In genomic region chr5:120817044-120817985, GRCh38 we compare ENCODE assay signal across 9 cellular contexts.
DNase-seq lines count a peak whose midpoint lies in the region; ATAC-seq, FAIRE-seq and TF ChIP-seq lines count a peak whose summit lies in the region.
"Had no signal": no experiment of that assay in that cellular context is flagged by ENCODE, and none has a peak within 500 bp of the region (broad histone marks: within the 10 kb centered on the region; RNA-seq: fewer than 3 reads in every experiment).

No MANE protein-coding gene starts in this region.

- TF ChIP-seq RAD21 in GM12878 (IDR thresholded peaks at IDR 0.05; ENCODE audit: insufficient read depth, low read depth, low read length), result peak; percentile 30

- ATAC-seq in GM12878, result peak; percentile 70

- FAIRE-seq in GM12878 (lab: Jason Lieb, UNC), result no peak

- H2AFZ ChIP-seq in Karpas-422 (ENCODE audit: low read length) (no peak overlapping the region), GM12878 (ENCODE audit: control insufficient read depth, low read depth, low read length) (no peak overlapping the region)

- SMC1A ChIA-PET in GM12878 (lab: Charles Lee; ENCODE audit: uncharacterized antibody, unreplicated experiment), result interaction anchor here (0.6 to 1.4 kb wide), 2 partner anchors 9 to 11 kb away, joined by 4 read pairs; no protein-coding TSS in a partner anchor

- 59% methylated on average over 12 of the region's 12 CpGs for WGBS in GM12878 (ENCODE audit: insufficient coverage, insufficient replicate concordance, low lambda C conversion rate, missing lambda C conversion rate)
- no CpG with 5 or more reads among the region's 12 CpGs for WGBS in mesendoderm (ENCODE audit: extremely low coverage, insufficient coverage, low lambda C conversion rate)

- no peak overlapping the region for H4K8ac ChIP-seq in mesendoderm (ENCODE audit: low read depth, low read length)

- H3K9me3 ChIP-seq in Karpas-422 (ENCODE audit: low read length), result peaks cover 35% of the 10 kb centered on the region
- no peaks in the 10 kb centered on the region for H3K9me3 ChIP-seq in GM12878 (replicated peaks; ENCODE audit: control insufficient read depth, insufficient read depth, low read length)

- no peak overlapping the region for H3K56ac ChIP-seq in mesendoderm (ENCODE audit: low read length)

- H3K4me2 ChIP-seq in Karpas-422 (ENCODE audit: low read depth, low read length, poor library complexity, severe bottlenecking) (no peak overlapping the region), GM12878 (ENCODE audit: control insufficient read depth, insufficient read depth) (no peak overlapping the region), mesendoderm (ENCODE audit: low read length) (no peak overlapping the region)

- DNase-seq in GM06990 (ENCODE audit: extremely low read depth, insufficient read length), result no peak
- peak; percentile 41 for DNase-seq in Karpas-422
- DNase-seq in GM12878 (ENCODE audit: low read depth, low spot score), result no peak
- DNase-seq in mesendoderm, result peak; percentile 54
- DNase-seq in NCI-H2171 (lab: John Stamatoyannopoulos, UW), result no peak
- no peak for DNase-seq in T-helper 9 cell
- no peak for DNase-seq in NCI-H1105 (lab: John Stamatoyannopoulos, UW)
- no peak for DNase-seq in activated naive CD4-positive, alpha-beta T cell treated with Interleukin-2 at 50 U/mL for 16 hours

- H3K79me1 ChIP-seq in mesendoderm (ENCODE audit: low read length), result no peaks in the 10 kb centered on the region

- no peak overlapping the region for H3K4ac ChIP-seq in mesendoderm (ENCODE audit: low read depth, low read length)

- H3K9me2 ChIP-seq in Karpas-422 (replicated peaks; ENCODE audit: insufficient read depth, low read length), result no peaks in the 10 kb centered on the region

- H3K36me3 ChIP-seq in GM06990 (ENCODE audit: control insufficient read depth, insufficient read depth, low read length), result no peaks in the 10 kb centered on the region
- no peaks in the 10 kb centered on the region for H3K36me3 ChIP-seq in Karpas-422 (ENCODE audit: insufficient read depth, low read length)
- no peaks in the 10 kb centered on the region for H3K36me3 ChIP-seq in GM12878 (ENCODE audit: control insufficient read depth in 2 of 2, insufficient read depth in 2 of 2, low read length in 1 of 2)
- no peaks in the 10 kb centered on the region for H3K36me3 ChIP-seq in mesendoderm (ENCODE audit: control insufficient read depth, insufficient read depth, low read length)

- in situ Hi-C loops in GM12878 (cut with MboI), result no loop called here

- no TSS peak for BruUV-seq in GM12878 (replicated peaks; lab: Mats Ljungman, UMichigan)

- no peaks in the 10 kb centered on the region for H3K79me2 ChIP-seq in Karpas-422 (ENCODE audit: low read length)
- no peaks in the 10 kb centered on the region for H3K79me2 ChIP-seq in GM12878 (ENCODE audit: control insufficient read depth, insufficient read depth, low read length)
- H3K79me2 ChIP-seq in mesendoderm (ENCODE audit: control insufficient read depth, insufficient read depth, low read length), result no peaks in the 10 kb centered on the region

- no peak overlapping the region for H3K9ac ChIP-seq in Karpas-422 (ENCODE audit: low read length)
- no peak overlapping the region for H3K9ac ChIP-seq in GM12878 (ENCODE audit: control insufficient read depth, insufficient read depth, low read length)
- H3K9ac ChIP-seq in mesendoderm (ENCODE audit: low read length), result no peak overlapping the region

- no peaks in the 10 kb centered on the region for H3K4me1 ChIP-seq in Karpas-422 (ENCODE audit: low read length)
- H3K4me1 ChIP-seq in GM12878 (ENCODE audit: control insufficient read depth, insufficient read depth, low read length), result no peaks in the 10 kb centered on the region
- no peaks in the 10 kb centered on the region for H3K4me1 ChIP-seq in mesendoderm (ENCODE audit: control insufficient read depth, low read depth, low read length)

- H4K5ac ChIP-seq in mesendoderm (ENCODE audit: low read length), result no peak overlapping the region

- intact Hi-C loops in GM12878 (cut with micrococcal nuclease; ENCODE audit: unreplicated experiment), result no loop called here

- no peak for TF ChIP-seq EP300 in GM12878 (IDR thresholded peaks at IDR 0.05; ENCODE audit: borderline replicate concordance in 1 of 2, control insufficient read depth in 1 of 2, low read depth in 2 of 2, low read length in 2 of 2)

- no peak overlapping the region for H3K23ac ChIP-seq in mesendoderm (ENCODE audit: low read length)

- peak; percentile 26 for TF ChIP-seq CTCF in GM06990 (IDR thresholded peaks at IDR 0.05; ENCODE audit: insufficient read depth, low read length, poor library complexity, severe bottlenecking)
- peak; percentile 12 to 30 (median 14); a peak in 3 of 6 replicates for TF ChIP-seq CTCF in GM12878 (IDR thresholded peaks at IDR 0.05 in 2 of 3, conservative IDR thresholded peaks at IDR 0.05 in 1 of 3; ENCODE audit: control insufficient read depth in 2 of 3, extremely low read depth in 1 of 3, insufficient read depth in 1 of 3, low read depth in 3 of 3, low read length in 3 of 3)

- H3K27ac ChIP-seq in Karpas-422 (ENCODE audit: low read length) (no peak overlapping the region), GM12878 (ENCODE audit: control insufficient read depth, insufficient read depth) (no peak overlapping the region), mesendoderm (ENCODE audit: low read depth, low read length) (no peak overlapping the region)
- H3K27ac ChIP-seq: HL-60 had no signal

- no peak overlapping the region for H2AK5ac ChIP-seq in mesendoderm (ENCODE audit: low read length)

- H3K4me3 ChIP-seq in GM06990 (replicated peaks; ENCODE audit: low read depth, low read length) (no peak overlapping the region), Karpas-422 (ENCODE audit: low read length) (no peak overlapping the region), GM12878 (no peak overlapping the region), mesendoderm (ENCODE audit: low read length) (no peak overlapping the region)

- H2BK120ac ChIP-seq in mesendoderm (ENCODE audit: low read depth, low read length), result no peak overlapping the region

- no peak overlapping the region for H2BK5ac ChIP-seq in mesendoderm (ENCODE audit: low read length)

- RAD21 ChIA-PET in GM12878 (lab: Charles Lee; ENCODE audit: unreplicated experiment), result no interaction called here

- no peak overlapping the region for H3K18ac ChIP-seq in mesendoderm (ENCODE audit: low read length)

- H4K20me1 ChIP-seq in Karpas-422 (ENCODE audit: insufficient read depth, low read depth, low read length), result no peaks in the 10 kb centered on the region
- no peaks in the 10 kb centered on the region for H4K20me1 ChIP-seq in GM12878 (ENCODE audit: control insufficient read depth, insufficient read depth)

- POLR2A ChIA-PET in GM12878 (lab: Charles Lee), result no interaction called here

- H3K27me3 ChIP-seq in GM06990 (replicated peaks; ENCODE audit: control insufficient read depth, insufficient read depth, low read length), result no peaks in the 10 kb centered on the region
- H3K27me3 ChIP-seq in Karpas-422 (ENCODE audit: low read length), result no peaks in the 10 kb centered on the region
- no peaks in the 10 kb centered on the region for H3K27me3 ChIP-seq in GM12878 (replicated peaks in 1 of 2; ENCODE audit: control insufficient read depth in 2 of 2, insufficient read depth in 2 of 2, low read length in 1 of 2)
- no peaks in the 10 kb centered on the region for H3K27me3 ChIP-seq in mesendoderm (ENCODE audit: insufficient read depth, low read length, poor library complexity)

- no peak overlapping the region for H2BK15ac ChIP-seq in mesendoderm (replicated peaks; ENCODE audit: low read depth)

- no peak for TF ChIP-seq POLR2A in GM12878 (IDR thresholded peaks at IDR 0.05; ENCODE audit: low read depth, low read length)

- CTCF ChIA-PET in GM12878 (lab: Yijun Ruan, JAX), result interaction anchor here (0.6 to 1.7 kb wide), 7 partner anchors 8 to 1344 kb away, joined by 3 to 6 read pairs (median 4); no protein-coding TSS in a partner anchor

TF ChIP-seq in GM12878, 131 proteins besides CTCF, POLR2A, EP300 and RAD21:
- TF ChIP-seq PKNOX1 (IDR thresholded peaks at IDR 0.05), result no peak
- no peak for TF ChIP-seq IRF3 (IDR thresholded peaks at IDR 0.05)
- TF ChIP-seq POLR2AphosphoS2 (IDR thresholded peaks at IDR 0.05; ENCODE audit: low read depth, low read length), result no peak
- no peak for TF ChIP-seq NKRF (conservative IDR thresholded peaks at IDR 0.05)
- TF ChIP-seq ZNF217 (IDR thresholded peaks at IDR 0.05), result no peak
- no peak for TF ChIP-seq RUNX3 (IDR thresholded peaks at IDR 0.05; ENCODE audit: low read length)

Comparison
In these comparisons a context has a peak if more than half of its experiments do, and no peak if none do; other contexts are left out.
1. DNase-seq: peak in Karpas-422 (single experiment) and mesendoderm (single experiment); none in GM06990 (single experiment), GM12878 (single experiment), NCI-H2171 (single experiment), T-helper 9 cell (single experiment), NCI-H1105 (single experiment) and activated naive CD4-positive, alpha-beta T cell treated with Interleukin-2 at 50 U/mL for 16 hours (single experiment).